ENCODE assay signal across 9 cellular contexts in the genomic region with DNA sequence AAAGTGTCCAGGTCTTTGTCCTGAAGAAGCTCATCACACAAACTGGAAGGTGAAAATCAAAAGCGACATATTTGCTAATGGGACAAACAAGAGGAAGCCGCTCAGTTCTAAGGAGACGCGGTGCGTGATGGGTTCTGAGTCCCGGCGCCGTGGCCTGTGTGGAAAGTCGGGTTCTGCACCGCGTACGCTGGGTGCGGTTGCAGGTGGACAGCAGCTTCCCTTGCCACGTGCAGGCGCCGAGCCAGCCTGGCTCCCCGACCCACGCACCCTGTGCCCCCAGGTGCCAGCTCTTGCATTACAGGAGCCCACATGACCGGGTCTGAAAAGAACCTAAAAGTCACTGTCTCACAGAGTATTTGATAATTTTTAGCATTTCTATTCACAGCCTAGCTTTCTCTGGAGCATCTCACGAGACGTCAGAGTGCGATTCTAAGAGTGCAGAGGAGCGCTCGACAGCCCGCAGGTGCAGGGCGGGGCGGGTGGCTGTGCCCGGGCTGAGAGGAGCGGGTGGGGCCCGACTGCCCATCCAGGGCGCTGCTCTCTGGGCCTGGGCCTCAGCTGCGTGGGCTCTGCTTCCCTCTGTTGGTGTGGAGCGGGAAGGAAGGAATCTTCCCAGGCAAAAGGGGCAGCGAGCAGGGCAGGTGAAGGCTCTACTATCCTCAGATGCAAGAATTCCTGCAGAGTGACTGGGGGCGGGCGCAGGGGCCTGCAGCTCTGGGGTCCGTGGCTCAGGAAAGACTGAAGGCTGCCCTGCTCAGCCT. TPM values are rescaled to one million over a fixed set of nuclear protein-coding genes. Genes with fewer than 3 reads are reported as not detected.
DNase-seq lines count a peak whose midpoint lies in the region; ATAC-seq and TF ChIP-seq lines count a peak whose summit lies in the region.
"Had no signal": no experiment of that assay in that cellular context is flagged by ENCODE, and none has a peak within 500 bp of the region (broad histone marks: within the 10 kb centered on the region; RNA-seq: fewer than 3 reads in every experiment).

No MANE protein-coding gene starts in this region.

- H3K4me3 Mint-ChIP-seq in GM23338 (no peak overlapping the region), endothelial cell (ENCODE audit: unreplicated experiment) (no peak overlapping the region)
- H3K4me3 Mint-ChIP-seq in activated CD8-positive, alpha-beta T cell treated with anti-CD3 and anti-CD28 coated beads for 36 hours = no peak overlapping the region

- no peaks in the 10 kb centered on the region for H3F3A ChIP-seq in GM23338 (replicated peaks; ENCODE audit: low read depth)

- no peak overlapping the region for H3K14ac ChIP-seq in mesenchymal stem cell (ENCODE audit: low read length in 2 of 2)

- intact Hi-C loops in posterior cingulate gyrus (cut with DNase I) = loop anchor here (10.0 kb wide), 2 partner anchors 167 to 407 kb away; no protein-coding TSS in a partner anchor
- intact Hi-C loops in activated CD8-positive, alpha-beta T cell treated with anti-CD3 and anti-CD28 coated beads for 36 hours (cut with micrococcal nuclease) = no loop called here

- no peaks in the 10 kb centered on the region for H3K36me3 ChIP-seq in GM23338 (ENCODE audit: insufficient read depth)
- no peaks in the 10 kb centered on the region for H3K36me3 ChIP-seq in mesenchymal stem cell (ENCODE audit: control insufficient read depth in 1 of 2, insufficient read depth in 2 of 2, low read depth in 1 of 2, low read length in 2 of 2)
- H3K36me3 ChIP-seq: neutrophil had no signal

- no peak overlapping the region for H2BK12ac ChIP-seq in mesenchymal stem cell (ENCODE audit: low read length in 2 of 2)

- no peak overlapping the region for H3K23ac ChIP-seq in mesenchymal stem cell (ENCODE audit: low read length in 2 of 2)

- H2AK5ac ChIP-seq in mesenchymal stem cell (ENCODE audit: low read length, severe bottlenecking) = no peak overlapping the region

- CTCF ChIA-PET in activated CD8-positive, alpha-beta T cell treated with anti-CD3 and anti-CD28 coated beads for 36 hours (lab: Charles Lee) = no interaction called here

- H3K79me1 ChIP-seq in mesenchymal stem cell (replicated peaks; ENCODE audit: low read length, poor library complexity, severe bottlenecking) = no peaks in the 10 kb centered on the region

- H3K9me2 ChIP-seq in GM23338 (ENCODE audit: insufficient read depth) = no peaks in the 10 kb centered on the region

- H3K27ac ChIP-seq in GM23338 (ENCODE audit: low read depth) = no peak overlapping the region
- no peak overlapping the region for H3K27ac ChIP-seq in mesenchymal stem cell (ENCODE audit: low read length, poor library complexity, severe bottlenecking)
- H3K27ac ChIP-seq: neutrophil had no signal

- no peaks in the 10 kb centered on the region for H4K20me1 ChIP-seq in GM23338 (replicated peaks; ENCODE audit: insufficient read depth)

- H3K4me1 ChIP-seq in GM23338 (ENCODE audit: insufficient read depth) (no peaks in the 10 kb centered on the region), mesenchymal stem cell (ENCODE audit: control insufficient read depth, insufficient read depth, low read depth, low read length) (peaks cover 1% of the 10 kb centered on the region)

- H3K4me3 ChIP-seq in GM23338 (no peak overlapping the region), mesenchymal stem cell (ENCODE audit: insufficient read depth in 1 of 2, low read depth in 1 of 2, low read length in 2 of 2) (no peak overlapping the region)

- no peak overlapping the region for H3K9ac ChIP-seq in mesenchymal stem cell (ENCODE audit: low read length)

- H3K27me3 Mint-ChIP-seq in GM23338 (ENCODE audit: insufficient read depth, low read depth, poor library complexity) (no peaks in the 10 kb centered on the region), endothelial cell (ENCODE audit: unreplicated experiment) (peaks cover 1% of the 10 kb centered on the region)
- no peaks in the 10 kb centered on the region for H3K27me3 Mint-ChIP-seq in activated CD8-positive, alpha-beta T cell treated with anti-CD3 and anti-CD28 coated beads for 36 hours

- 58% methylated on average over 37 of the region's 37 CpGs for WGBS in mesenchymal stem cell

- H3K9me3 Mint-ChIP-seq in GM23338 = no peaks in the 10 kb centered on the region
- H3K9me3 Mint-ChIP-seq in endothelial cell (ENCODE audit: unreplicated experiment) = no peaks in the 10 kb centered on the region
- H3K9me3 Mint-ChIP-seq in activated CD8-positive, alpha-beta T cell treated with anti-CD3 and anti-CD28 coated beads for 36 hours = no peaks in the 10 kb centered on the region

- H3K4me1 Mint-ChIP-seq in GM23338 (peaks cover 19% of the 10 kb centered on the region), endothelial cell (ENCODE audit: unreplicated experiment) (peaks cover 15% of the 10 kb centered on the region)
- H3K4me1 Mint-ChIP-seq in activated CD8-positive, alpha-beta T cell treated with anti-CD3 and anti-CD28 coated beads for 36 hours (ENCODE audit: low read depth) = no peaks in the 10 kb centered on the region

- no peak overlapping the region for H3K18ac ChIP-seq in mesenchymal stem cell (ENCODE audit: low read depth in 1 of 2, low read length in 2 of 2)

- H3K79me2 ChIP-seq in GM23338 (replicated peaks; ENCODE audit: insufficient read depth) = no peaks in the 10 kb centered on the region

- H2AFZ ChIP-seq in GM23338 (peak overlapping the region; percentile 88), mesenchymal stem cell (ENCODE audit: low read depth, low read length) (no peak overlapping the region)

- TF ChIP-seq CTCF in GM23338 (conservative IDR thresholded peaks at IDR 0.05; ENCODE audit: low read depth in 2 of 2) = peak; percentile 57 to 88
- TF ChIP-seq CTCF in endothelial cell (IDR thresholded peaks at IDR 0.05; ENCODE audit: unreplicated experiment) = peak; percentile 23
- TF ChIP-seq CTCF in activated CD8-positive, alpha-beta T cell treated with anti-CD3 and anti-CD28 coated beads for 36 hours (IDR thresholded peaks at IDR 0.05) = no peak

- no peak overlapping the region for H3K27ac Mint-ChIP-seq in GM23338
- H3K27ac Mint-ChIP-seq in endothelial cell (ENCODE audit: unreplicated experiment) = no peak overlapping the region
- H3K27ac Mint-ChIP-seq in activated CD8-positive, alpha-beta T cell treated with anti-CD3 and anti-CD28 coated beads for 36 hours = no peak overlapping the region

- POLR2A ChIA-PET in activated CD8-positive, alpha-beta T cell treated with anti-CD3 and anti-CD28 coated beads for 36 hours (lab: Charles Lee) = no interaction called here

- no peak overlapping the region for H3K4ac ChIP-seq in mesenchymal stem cell (ENCODE audit: low read depth in 1 of 2, low read length in 2 of 2)

- no peak overlapping the region for H4K8ac ChIP-seq in mesenchymal stem cell (ENCODE audit: low read length)

- no peak overlapping the region for H2BK120ac ChIP-seq in mesenchymal stem cell (ENCODE audit: low read depth, low read length)

- H3K27me3 ChIP-seq in GM23338 (ENCODE audit: insufficient read depth) (no peaks in the 10 kb centered on the region), mesenchymal stem cell (ENCODE audit: control insufficient read depth in 1 of 2, insufficient read depth in 1 of 2, low read length in 2 of 2) (no peaks in the 10 kb centered on the region)
- H3K27me3 ChIP-seq: neutrophil had no signal

- ATAC-seq in GM23338 (peak; percentile 98), HG02642 (IDR thresholded peaks at IDR 0.05; ENCODE audit: poor library complexity, unreplicated experiment) (no peak), HG03135 (IDR thresholded peaks at IDR 0.05; ENCODE audit: unreplicated experiment) (no peak)
- ATAC-seq in activated CD8-positive, alpha-beta T cell treated with anti-CD3 and anti-CD28 coated beads for 36 hours = no peak

- no peaks in the 10 kb centered on the region for H3K9me3 ChIP-seq in mesenchymal stem cell (ENCODE audit: control insufficient read depth, low read length)
- H3K9me3 ChIP-seq: neutrophil had no signal

- DNase-seq in GM23338 (ENCODE audit: low spot score) = peak; percentile 83
- peak; percentile 82 for DNase-seq in NCI-H2227 treated with DMSO at 0.1 percent for 48 hours (lab: John Stamatoyannopoulos, UW)
- DNase-seq in endothelial cell (ENCODE audit: low spot score) = peak; percentile 58
- DNase-seq in posterior cingulate gyrus = peak in 7 of 10 donors; percentile 42 to 92 (median 49)
- DNase-seq in mesenchymal stem cell = no peak
- DNase-seq in activated CD8-positive, alpha-beta T cell treated with anti-CD3 and anti-CD28 coated beads for 36 hours = no peak

- H3K4me2 ChIP-seq in GM23338 = no peak overlapping the region
- H3K4me2 ChIP-seq in mesenchymal stem cell (ENCODE audit: low read length, poor library complexity, severe bottlenecking) = no peak overlapping the region

- no peak overlapping the region for H2BK15ac ChIP-seq in mesenchymal stem cell (ENCODE audit: low read depth, poor library complexity, severe bottlenecking)

- H4K91ac ChIP-seq in mesenchymal stem cell (ENCODE audit: low read length) = no peak overlapping the region

- no peak overlapping the region for H2BK5ac ChIP-seq in mesenchymal stem cell (ENCODE audit: low read depth, low read length, poor library complexity, severe bottlenecking)

- H3K36me3 Mint-ChIP-seq in GM23338 (ENCODE audit: low read depth) (no peaks in the 10 kb centered on the region), endothelial cell (ENCODE audit: low read depth, unreplicated experiment) (no peaks in the 10 kb centered on the region)
- H3K36me3 Mint-ChIP-seq in activated CD8-positive, alpha-beta T cell treated with anti-CD3 and anti-CD28 coated beads for 36 hours (ENCODE audit: low read depth) = no peaks in the 10 kb centered on the region

RNA-seq across cellular contexts. Expression of a gene that starts 39.4 kb away (rescaled TPM):
- total RNA-seq in GM23338 (2014; rRNA removed; shearing (Covaris generic)) = 0.08 TPM in 1 of 2 replicates, not detected in the other
- polyA plus RNA-seq in GM23338 (2016; fragmentation: Nextera tagmentation; extraction: Ambion mirVana) = 0.56 TPM in 1 of 2 replicates, not detected in the other
- 1.3 TPM for total RNA-seq in endothelial cell (ENCODE audit: unreplicated experiment)
- polyA plus RNA-seq in mesenchymal stem cell (2013, experiment 1 of 2) = not detected
- polyA plus RNA-seq in mesenchymal stem cell (2013, experiment 2 of 2) = not detected
- total RNA-seq in activated CD8-positive, alpha-beta T cell treated with anti-CD3 and anti-CD28 coated beads for 36 hours = not detected

Comparison
In these comparisons a context has a peak if more than half of its experiments do, and no peak if none do; other contexts are left out.
1. DNase-seq: peak in GM23338 (single experiment), NCI-H2227 treated with DMSO at 0.1 percent for 48 hours (single experiment), endothelial cell (single experiment) and posterior cingulate gyrus (7 of 10); none in mesenchymal stem cell (single experiment) and activated CD8-positive, alpha-beta T cell treated with anti-CD3 and anti-CD28 coated beads for 36 hours (single experiment).